Comparison of ENCODE assay signal across 12 cellular contexts in genomic region chr16:56199164-56199563, GRCh38. TPM values are rescaled to one million over a fixed set of nuclear protein-coding genes. Genes with fewer than 3 reads are reported as not detected.
DNase-seq lines count a peak whose midpoint lies in the region; ATAC-seq and TF ChIP-seq lines count a peak whose summit lies in the region.
"Had no signal": no experiment of that assay in that cellular context is flagged by ENCODE, and none has a peak within 500 bp of the region (broad histone marks: within the 10 kb centered on the region; RNA-seq: fewer than 3 reads in every experiment).

No MANE protein-coding gene starts in this region.

- H3K4me3 Mint-ChIP-seq in CD14-positive monocyte, result no peak overlapping the region

- no peaks in the 10 kb centered on the region for H3K9me3 ChIP-seq in vagina
- no peaks in the 10 kb centered on the region for H3K9me3 ChIP-seq in prostate gland
- H3K9me3 ChIP-seq: right lobe of liver had no signal

- H3K36me3 Mint-ChIP-seq in activated naive CD4-positive, alpha-beta T cell treated with anti-CD3 and anti-CD28 coated beads, Interleukin-2, amount 50 U/mL, for 72 hours, result no peaks in the 10 kb centered on the region
- H3K36me3 Mint-ChIP-seq in CD14-positive monocyte, result no peaks in the 10 kb centered on the region

- DNase-seq in GM13976 (ENCODE audit: low spot score) (peak; percentile 34), vagina (ENCODE audit: extremely low spot score in 2 of 2) (no peak), UCSD-AML1 (lab: John Stamatoyannopoulos, UW; ENCODE audit: unreplicated experiment) (no peak), prostate gland (ENCODE audit: low spot score) (no peak), CD14-positive monocyte (ENCODE audit: low spot score) (no peak)
- no peak for DNase-seq in activated naive CD4-positive, alpha-beta T cell treated with anti-CD3 and anti-CD28 coated beads, Interleukin-2, amount 50 U/mL, for 72 hours (ENCODE audit: low spot score in 2 of 2)
- DNase-seq: H7, Karpas-422, NCI-H82, right lobe of liver had no signal

- no peak overlapping the region for H3K4me3 ChIP-seq in vagina
- H3K4me3 ChIP-seq in prostate gland, result no peak overlapping the region
- H3K4me3 ChIP-seq: right lobe of liver had no signal

- 69% methylated on average over 2 of the region's 2 CpGs for WGBS in prostate gland

- H3K27ac ChIP-seq in vagina, result no peak overlapping the region
- H3K27ac ChIP-seq in prostate gland, result no peak overlapping the region
- H3K27ac ChIP-seq: right lobe of liver had no signal

- no peaks in the 10 kb centered on the region for H3K9me3 Mint-ChIP-seq in activated naive CD4-positive, alpha-beta T cell treated with anti-CD3 and anti-CD28 coated beads, Interleukin-2, amount 50 U/mL, for 72 hours
- H3K9me3 Mint-ChIP-seq in CD14-positive monocyte, result peaks cover 0 to 3% (median 1%) of the 10 kb centered on the region in 7 donors

- intact Hi-C loops in vagina (cut with DNase I), result no loop called here
- intact Hi-C loops in prostate gland (cut with DNase I), result no loop called here
- intact Hi-C loops in CD14-positive monocyte (cut with micrococcal nuclease), result no loop called here

- H3K27me3 Mint-ChIP-seq in CD14-positive monocyte (ENCODE audit: low read depth in 3 of 3), result peaks cover 34 to 36% (median 34%) of the 10 kb centered on the region in 3 donors

- peaks cover 14% of the 10 kb centered on the region for H3K4me1 Mint-ChIP-seq in CD14-positive monocyte

- TF ChIP-seq CTCF in GM13976 (IDR thresholded peaks at IDR 0.05; ENCODE audit: borderline replicate concordance, control extremely low read depth, extremely low read depth, insufficient read depth, missing control alignments), result no peak
- TF ChIP-seq CTCF in vagina (IDR thresholded peaks at IDR 0.05), result no peak
- TF ChIP-seq CTCF in prostate gland (IDR thresholded peaks at IDR 0.05), result no peak
- TF ChIP-seq CTCF in CD14-positive monocyte (IDR thresholded peaks at IDR 0.05), result no peak

- TF ChIP-seq POLR2A in vagina (IDR thresholded peaks at IDR 0.05), result no peak
- TF ChIP-seq POLR2A in prostate gland (IDR thresholded peaks at IDR 0.05), result no peak

- no peaks in the 10 kb centered on the region for H3K27me3 ChIP-seq in vagina
- H3K27me3 ChIP-seq in prostate gland (replicated peaks; ENCODE audit: insufficient read depth), result no peaks in the 10 kb centered on the region
- H3K27me3 ChIP-seq: right lobe of liver had no signal

- H3K36me3 ChIP-seq in vagina, result no peaks in the 10 kb centered on the region
- no peaks in the 10 kb centered on the region for H3K36me3 ChIP-seq in prostate gland
- H3K36me3 ChIP-seq: right lobe of liver had no signal

- ATAC-seq in GM19463 (IDR thresholded peaks at IDR 0.05; ENCODE audit: unreplicated experiment), result peak; percentile 62
- peak; percentile 45 for ATAC-seq in HG03469 (IDR thresholded peaks at IDR 0.05; ENCODE audit: unreplicated experiment)
- ATAC-seq in activated naive CD4-positive, alpha-beta T cell treated with anti-CD3 and anti-CD28 coated beads, Interleukin-2, amount 50 U/mL, for 72 hours, result peak; percentile 65 to 68
- ATAC-seq: right lobe of liver had no signal

- peaks cover 10% of the 10 kb centered on the region for H3K4me1 ChIP-seq in vagina
- H3K4me1 ChIP-seq in prostate gland (replicated peaks), result no peaks in the 10 kb centered on the region

- in situ Hi-C loops in GM13976 (cut with MboI; ENCODE audit: low sequenced_read_pairs, unreplicated experiment), result no loop called here

- peak overlapping the region in 1 of 2 donors; percentile 61 for H3K27ac Mint-ChIP-seq in activated naive CD4-positive, alpha-beta T cell treated with anti-CD3 and anti-CD28 coated beads, Interleukin-2, amount 50 U/mL, for 72 hours
- no peak overlapping the region for H3K27ac Mint-ChIP-seq in CD14-positive monocyte

RNA-seq across cellular contexts. Expression of gene GNAO1, which starts 7.9 kb away (rescaled TPM):
- under 1 TPM; 0.25 to 0.37 TPM for total RNA-seq in activated naive CD4-positive, alpha-beta T cell treated with anti-CD3 and anti-CD28 coated beads, Interleukin-2, amount 50 U/mL, for 72 hours
- 16.2 TPM for total RNA-seq in vagina
- total RNA-seq in prostate gland, result 10 to 100 TPM in 1 of 2 donors, 1 to 10 TPM in 1; 6.1 to 23.6 TPM
- not detected for polyA plus RNA-seq in CD14-positive monocyte

Comparison
In these comparisons a context has a peak if more than half of its experiments do, and no peak if none do; other contexts are left out.
1. RNA of gene GNAO1, which starts 7.9 kb away (total RNA-seq): 6.1 to 23.6 TPM in prostate gland and 16.2 TPM in vagina (single experiment); 0.25 to 0.37 TPM in activated naive CD4-positive, alpha-beta T cell treated with anti-CD3 and anti-CD28 coated beads, Interleukin-2, amount 50 U/mL, for 72 hours; every median in the first group is over 4 times any median in the second.
2. Peak in every context shown above with its lines, with median percentiles within 50 percentile points of each other: ATAC-seq.